ENCODE assay signal across 1 cellular context in the genomic region with DNA sequence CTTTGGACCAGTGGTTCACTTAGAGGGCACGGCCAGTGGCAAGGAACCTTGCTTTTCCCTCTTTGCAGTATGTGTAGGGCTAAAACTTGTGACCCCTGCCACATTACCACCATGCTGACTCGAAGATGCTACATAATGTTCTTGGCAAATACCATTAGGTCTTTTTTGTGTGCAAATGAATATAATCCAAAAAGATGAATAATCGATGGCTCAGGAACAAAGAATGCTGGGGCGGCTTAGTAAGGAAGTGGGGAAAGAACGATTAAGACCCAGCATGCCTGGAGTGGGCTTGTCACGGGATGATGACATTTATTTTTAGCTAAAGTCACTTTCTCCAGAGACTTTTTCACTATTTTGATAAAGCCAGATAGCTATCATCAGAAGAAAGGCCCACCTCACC.
TF ChIP-seq lines count a peak whose summit lies in the region.

No MANE protein-coding gene starts in this region.

TF ChIP-seq in HepG2, 621 proteins besides CTCF, POLR2A, EP300 and RAD21:
- TF ChIP-seq ZNF562 (CRISPR knock-in tag; IDR thresholded peaks at IDR 0.05; ENCODE audit: borderline replicate concordance) (no peak), PTBP1 (IDR thresholded peaks at IDR 0.05; ENCODE audit: low read depth, low read length, poor library complexity, severe bottlenecking) (no peak), YEATS4 (CRISPR knock-in tag; IDR thresholded peaks at IDR 0.05; ENCODE audit: borderline replicate concordance) (no peak), ZNF124 (CRISPR knock-in tag; IDR thresholded peaks at IDR 0.05) (no peak), RARG (CRISPR knock-in tag; IDR thresholded peaks at IDR 0.05; ENCODE audit: low read depth) (no peak), ZNF446 (CRISPR knock-in tag; IDR thresholded peaks at IDR 0.05) (no peak), NR2F6 (IDR thresholded peaks at IDR 0.05) (no peak), NR2F6 (CRISPR knock-in tag; IDR thresholded peaks at IDR 0.05) (no peak), GATAD1 (CRISPR knock-in tag; IDR thresholded peaks at IDR 0.05) (no peak), SOX6 (IDR thresholded peaks at IDR 0.05) (no peak), SOX6 (CRISPR knock-in tag; IDR thresholded peaks at IDR 0.05) (no peak), NFYC (CRISPR knock-in tag; IDR thresholded peaks at IDR 0.05) (no peak), TRIM24 (CRISPR knock-in tag; IDR thresholded peaks at IDR 0.05) (no peak), ESRRA (CRISPR knock-in tag; IDR thresholded peaks at IDR 0.05; ENCODE audit: low read depth) (no peak)
- TF ChIP-seq, protein P1, sequence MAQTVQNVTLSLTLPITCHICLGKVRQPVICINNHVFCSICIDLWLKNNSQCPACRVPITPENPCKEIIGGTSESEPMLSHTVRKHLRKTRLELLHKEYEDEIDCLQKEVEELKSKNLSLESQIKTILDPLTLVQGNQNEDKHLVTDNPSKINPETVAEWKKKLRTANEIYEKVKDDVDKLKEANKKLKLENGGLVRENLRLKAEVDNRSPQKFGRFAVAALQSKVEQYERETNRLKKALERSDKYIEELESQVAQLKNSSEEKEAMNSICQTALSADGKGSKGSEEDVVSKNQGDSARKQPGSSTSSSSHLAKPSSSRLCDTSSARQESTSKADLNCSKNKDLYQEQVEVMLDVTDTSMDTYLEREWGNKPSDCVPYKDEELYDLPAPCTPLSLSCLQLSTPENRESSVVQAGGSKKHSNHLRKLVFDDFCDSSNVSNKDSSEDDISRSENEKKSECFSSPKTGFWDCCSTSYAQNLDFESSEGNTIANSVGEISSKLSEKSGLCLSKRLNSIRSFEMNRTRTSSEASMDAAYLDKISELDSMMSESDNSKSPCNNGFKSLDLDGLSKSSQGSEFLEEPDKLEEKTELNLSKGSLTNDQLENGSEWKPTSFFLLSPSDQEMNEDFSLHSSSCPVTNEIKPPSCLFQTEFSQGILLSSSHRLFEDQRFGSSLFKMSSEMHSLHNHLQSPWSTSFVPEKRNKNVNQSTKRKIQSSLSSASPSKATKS (CRISPR knock-in tag; IDR thresholded peaks at IDR 0.05): no peak
- TF ChIP-seq, protein P2, sequence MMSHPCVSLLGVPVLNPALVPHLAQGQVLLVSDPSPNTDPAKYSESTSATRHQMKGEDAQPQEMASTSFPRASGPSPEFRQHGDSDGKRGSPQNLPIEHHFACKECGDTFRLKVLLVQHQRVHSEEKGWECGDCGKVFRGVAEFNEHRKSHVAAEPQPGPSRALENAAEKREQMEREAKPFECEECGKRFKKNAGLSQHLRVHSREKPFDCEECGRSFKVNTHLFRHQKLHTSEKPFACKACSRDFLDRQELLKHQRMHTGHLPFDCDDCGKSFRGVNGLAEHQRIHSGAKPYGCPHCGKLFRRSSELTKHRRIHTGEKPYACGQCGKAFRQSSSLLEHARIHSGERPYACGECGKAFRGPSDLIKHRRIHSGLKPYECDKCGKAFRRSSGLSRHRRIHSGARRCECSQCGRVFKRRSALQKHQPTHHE (CRISPR knock-in tag; IDR thresholded peaks at IDR 0.05; ENCODE audit: borderline replicate concordance): no peak
- TF ChIP-seq, protein P3, sequence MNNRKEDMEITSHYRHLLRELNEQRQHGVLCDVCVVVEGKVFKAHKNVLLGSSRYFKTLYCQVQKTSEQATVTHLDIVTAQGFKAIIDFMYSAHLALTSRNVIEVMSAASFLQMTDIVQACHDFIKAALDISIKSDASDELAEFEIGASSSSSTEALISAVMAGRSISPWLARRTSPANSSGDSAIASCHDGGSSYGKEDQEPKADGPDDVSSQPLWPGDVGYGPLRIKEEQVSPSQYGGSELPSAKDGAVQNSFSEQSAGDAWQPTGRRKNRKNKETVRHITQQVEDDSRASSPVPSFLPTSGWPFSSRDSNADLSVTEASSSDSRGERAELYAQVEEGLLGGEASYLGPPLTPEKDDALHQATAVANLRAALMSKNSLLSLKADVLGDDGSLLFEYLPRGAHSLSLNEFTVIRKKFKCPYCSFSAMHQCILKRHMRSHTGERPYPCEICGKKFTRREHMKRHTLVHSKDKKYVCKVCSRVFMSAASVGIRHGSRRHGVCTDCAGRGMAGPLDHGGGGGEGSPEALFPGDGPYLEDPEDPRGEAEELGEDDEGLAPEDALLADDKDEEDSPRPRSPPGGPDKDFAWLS (CRISPR knock-in tag; IDR thresholded peaks at IDR 0.05; ENCODE audit: borderline replicate concordance): no peak
- TF ChIP-seq, protein P4, sequence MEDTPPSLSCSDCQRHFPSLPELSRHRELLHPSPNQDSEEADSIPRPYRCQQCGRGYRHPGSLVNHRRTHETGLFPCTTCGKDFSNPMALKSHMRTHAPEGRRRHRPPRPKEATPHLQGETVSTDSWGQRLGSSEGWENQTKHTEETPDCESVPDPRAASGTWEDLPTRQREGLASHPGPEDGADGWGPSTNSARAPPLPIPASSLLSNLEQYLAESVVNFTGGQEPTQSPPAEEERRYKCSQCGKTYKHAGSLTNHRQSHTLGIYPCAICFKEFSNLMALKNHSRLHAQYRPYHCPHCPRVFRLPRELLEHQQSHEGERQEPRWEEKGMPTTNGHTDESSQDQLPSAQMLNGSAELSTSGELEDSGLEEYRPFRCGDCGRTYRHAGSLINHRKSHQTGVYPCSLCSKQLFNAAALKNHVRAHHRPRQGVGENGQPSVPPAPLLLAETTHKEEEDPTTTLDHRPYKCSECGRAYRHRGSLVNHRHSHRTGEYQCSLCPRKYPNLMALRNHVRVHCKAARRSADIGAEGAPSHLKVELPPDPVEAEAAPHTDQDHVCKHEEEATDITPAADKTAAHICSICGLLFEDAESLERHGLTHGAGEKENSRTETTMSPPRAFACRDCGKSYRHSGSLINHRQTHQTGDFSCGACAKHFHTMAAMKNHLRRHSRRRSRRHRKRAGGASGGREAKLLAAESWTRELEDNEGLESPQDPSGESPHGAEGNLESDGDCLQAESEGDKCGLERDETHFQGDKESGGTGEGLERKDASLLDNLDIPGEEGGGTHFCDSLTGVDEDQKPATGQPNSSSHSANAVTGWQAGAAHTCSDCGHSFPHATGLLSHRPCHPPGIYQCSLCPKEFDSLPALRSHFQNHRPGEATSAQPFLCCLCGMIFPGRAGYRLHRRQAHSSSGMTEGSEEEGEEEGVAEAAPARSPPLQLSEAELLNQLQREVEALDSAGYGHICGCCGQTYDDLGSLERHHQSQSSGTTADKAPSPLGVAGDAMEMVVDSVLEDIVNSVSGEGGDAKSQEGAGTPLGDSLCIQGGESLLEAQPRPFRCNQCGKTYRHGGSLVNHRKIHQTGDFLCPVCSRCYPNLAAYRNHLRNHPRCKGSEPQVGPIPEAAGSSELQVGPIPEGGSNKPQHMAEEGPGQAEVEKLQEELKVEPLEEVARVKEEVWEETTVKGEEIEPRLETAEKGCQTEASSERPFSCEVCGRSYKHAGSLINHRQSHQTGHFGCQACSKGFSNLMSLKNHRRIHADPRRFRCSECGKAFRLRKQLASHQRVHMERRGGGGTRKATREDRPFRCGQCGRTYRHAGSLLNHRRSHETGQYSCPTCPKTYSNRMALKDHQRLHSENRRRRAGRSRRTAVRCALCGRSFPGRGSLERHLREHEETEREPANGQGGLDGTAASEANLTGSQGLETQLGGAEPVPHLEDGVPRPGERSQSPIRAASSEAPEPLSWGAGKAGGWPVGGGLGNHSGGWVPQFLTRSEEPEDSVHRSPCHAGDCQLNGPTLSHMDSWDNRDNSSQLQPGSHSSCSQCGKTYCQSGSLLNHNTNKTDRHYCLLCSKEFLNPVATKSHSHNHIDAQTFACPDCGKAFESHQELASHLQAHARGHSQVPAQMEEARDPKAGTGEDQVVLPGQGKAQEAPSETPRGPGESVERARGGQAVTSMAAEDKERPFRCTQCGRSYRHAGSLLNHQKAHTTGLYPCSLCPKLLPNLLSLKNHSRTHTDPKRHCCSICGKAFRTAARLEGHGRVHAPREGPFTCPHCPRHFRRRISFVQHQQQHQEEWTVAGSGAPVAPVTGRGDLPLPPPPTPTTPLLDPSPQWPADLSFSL (CRISPR knock-in tag; IDR thresholded peaks at IDR 0.05): no peak
- TF ChIP-seq, protein P5, sequence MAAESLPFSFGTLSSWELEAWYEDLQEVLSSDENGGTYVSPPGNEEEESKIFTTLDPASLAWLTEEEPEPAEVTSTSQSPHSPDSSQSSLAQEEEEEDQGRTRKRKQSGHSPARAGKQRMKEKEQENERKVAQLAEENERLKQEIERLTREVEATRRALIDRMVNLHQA (CRISPR knock-in tag; IDR thresholded peaks at IDR 0.05): no peak
TF ChIP-seq in HepG2: peak in this region for 0.
